ENCODE assay signal across 17 cellular contexts in genomic region chr6:154480144-154480639, GRCh38. TPM values are rescaled to one million over a fixed set of nuclear protein-coding genes. Genes with fewer than 3 reads are reported as not detected.
DNase-seq lines count a peak whose midpoint lies in the region; TF ChIP-seq lines count a peak whose summit lies in the region.
"Had no signal": no experiment of that assay in that cellular context is flagged by ENCODE, and none has a peak within 500 bp of the region (broad histone marks: within the 10 kb centered on the region; RNA-seq: fewer than 3 reads in every experiment).

No MANE protein-coding gene starts in this region.

- H3K27me3 Mint-ChIP-seq in mesothelial cell of epicardium (ENCODE audit: low read depth): no peaks in the 10 kb centered on the region
- H3K27me3 Mint-ChIP-seq in activated T-helper 1 cell treated with anti-CD3 and anti-CD28 coated beads, Interleukin-12 subunit alpha, Interleukin-12 subunit beta, Interleukin-2, Interleukin-4 antibody, amounts not matched to agents 30 ng/mL and 10 ng/mL and 1 ng/mL, durations not matched to agents 14 hours and 24 hours and 36 hours (ENCODE audit: insufficient read depth): peaks cover 3% of the 10 kb centered on the region

- TF ChIP-seq CTCF in mesothelial cell of epicardium (IDR thresholded peaks at IDR 0.05; ENCODE audit: unreplicated experiment) (no peak), tibial artery (IDR thresholded peaks at IDR 0.05) (no peak)

- no peaks in the 10 kb centered on the region for H3K9me3 Mint-ChIP-seq in mesothelial cell of epicardium
- H3K9me3 Mint-ChIP-seq in activated T-helper 1 cell treated with anti-CD3 and anti-CD28 coated beads, Interleukin-12 subunit alpha, Interleukin-12 subunit beta, Interleukin-2, Interleukin-4 antibody, amounts not matched to agents 30 ng/mL and 10 ng/mL and 1 ng/mL, durations not matched to agents 14 hours and 24 hours and 36 hours: no peaks in the 10 kb centered on the region
- H3K9me3 Mint-ChIP-seq: CD4-positive, CD25-positive, alpha-beta regulatory T cell; stimulated activated naive CD8-positive, alpha-beta T cell treated with anti-CD3 and anti-CD28 coated beads, Interleukin-15, Interleukin-2, amounts not matched to agents 100 ng/mL and 50 ng/mL, for 24 hours had no signal

- intact Hi-C loops in tibial artery (cut with DNase I; ENCODE audit: low total_unique reads): no loop called here
- intact Hi-C loops in activated T-helper 1 cell treated with anti-CD3 and anti-CD28 coated beads, Interleukin-12 subunit alpha, Interleukin-12 subunit beta, Interleukin-2, Interleukin-4 antibody, amounts not matched to agents 30 ng/mL and 10 ng/mL and 1 ng/mL, durations not matched to agents 14 hours and 24 hours and 36 hours (cut with micrococcal nuclease): no loop called here

- H3K27me3 ChIP-seq in H7 (ENCODE audit: control insufficient read depth, insufficient read depth, low read length) (no peaks in the 10 kb centered on the region), adipocyte (replicated peaks; ENCODE audit: control insufficient read depth, insufficient read depth, low read length) (no peaks in the 10 kb centered on the region), tibial artery (no peaks in the 10 kb centered on the region)

- H3K36me3 ChIP-seq in H7 (replicated peaks; ENCODE audit: control insufficient read depth, insufficient read depth, low read length) (no peaks in the 10 kb centered on the region), adipocyte (ENCODE audit: control insufficient read depth, insufficient read depth, low read length, severe bottlenecking) (no peaks in the 10 kb centered on the region), tibial artery (no peaks in the 10 kb centered on the region)

- H3K9me3 ChIP-seq in adipocyte (ENCODE audit: control insufficient read depth, low read length) (no peaks in the 10 kb centered on the region), tibial artery (no peaks in the 10 kb centered on the region)

- H3K4me1 Mint-ChIP-seq in mesothelial cell of epicardium: peaks cover 54% of the 10 kb centered on the region
- no peaks in the 10 kb centered on the region for H3K4me1 Mint-ChIP-seq in activated T-helper 1 cell treated with anti-CD3 and anti-CD28 coated beads, Interleukin-12 subunit alpha, Interleukin-12 subunit beta, Interleukin-2, Interleukin-4 antibody, amounts not matched to agents 30 ng/mL and 10 ng/mL and 1 ng/mL, durations not matched to agents 14 hours and 24 hours and 36 hours (ENCODE audit: low read depth)
- H3K4me1 Mint-ChIP-seq: CD4-positive, CD25-positive, alpha-beta regulatory T cell had no signal

- H3K36me3 Mint-ChIP-seq in mesothelial cell of epicardium: peaks cover 2% of the 10 kb centered on the region
- H3K36me3 Mint-ChIP-seq in activated T-helper 1 cell treated with anti-CD3 and anti-CD28 coated beads, Interleukin-12 subunit alpha, Interleukin-12 subunit beta, Interleukin-2, Interleukin-4 antibody, amounts not matched to agents 30 ng/mL and 10 ng/mL and 1 ng/mL, durations not matched to agents 14 hours and 24 hours and 36 hours (ENCODE audit: low read depth): no peaks in the 10 kb centered on the region
- H3K36me3 Mint-ChIP-seq: CD4-positive, CD25-positive, alpha-beta regulatory T cell had no signal

- H3K4me1 ChIP-seq in adipocyte (ENCODE audit: control insufficient read depth, insufficient read depth, low read length): peaks cover 39% of the 10 kb centered on the region
- H3K4me1 ChIP-seq in tibial artery: peaks cover 0 to 91% (median 26%) of the 10 kb centered on the region in 4 donors

- no peak overlapping the region for H3K4me3 ChIP-seq in H7 (ENCODE audit: insufficient read depth, low read depth, low read length)
- H3K4me3 ChIP-seq in adipocyte (ENCODE audit: low read length): peak overlapping the region; percentile 71
- peak overlapping the region; percentile 4 to 30 for H3K4me3 ChIP-seq in tibial artery

- H3K4me3 Mint-ChIP-seq in mesothelial cell of epicardium: peak overlapping the region; percentile 62
- no peak overlapping the region for H3K4me3 Mint-ChIP-seq in activated T-helper 1 cell treated with anti-CD3 and anti-CD28 coated beads, Interleukin-12 subunit alpha, Interleukin-12 subunit beta, Interleukin-2, Interleukin-4 antibody, amounts not matched to agents 30 ng/mL and 10 ng/mL and 1 ng/mL, durations not matched to agents 14 hours and 24 hours and 36 hours
- H3K4me3 Mint-ChIP-seq: CD4-positive, CD25-positive, alpha-beta regulatory T cell; stimulated activated naive CD8-positive, alpha-beta T cell treated with anti-CD3 and anti-CD28 coated beads, Interleukin-15, Interleukin-2, amounts not matched to agents 100 ng/mL and 50 ng/mL, for 24 hours had no signal

- peak overlapping the region; percentile 71 for H3K27ac ChIP-seq in tibial artery
- H3K27ac ChIP-seq: parathyroid adenoma had no signal

- DNase-seq in H7 (peak; percentile 61), adipocyte (ENCODE audit: low read depth) (no peak), mesothelial cell of epicardium (ENCODE audit: low spot score in 2 of 2, unreplicated experiment in 2 of 2) (no peak), tibial artery (no peak), NCI-H1417 treated with DMSO at 0.1 percent for 48 hours (lab: John Stamatoyannopoulos, UW) (no peak)
- DNase-seq in activated effector memory CD4-positive, alpha-beta T cell treated with Interleukin-2 at 50 U/mL for 16 hours: no peak
- no peak for DNase-seq in activated T-helper 1 cell treated with anti-CD3 and anti-CD28 coated beads, Interleukin-12 subunit alpha, Interleukin-12 subunit beta, Interleukin-2, Interleukin-4 antibody, amounts not matched to agents 30 ng/mL and 10 ng/mL and 1 ng/mL, durations not matched to agents 14 hours and 24 hours and 36 hours (ENCODE audit: low spot score)
- DNase-seq: activated CD4-positive, alpha-beta T cell treated with anti-CD3 and anti-CD28 coated beads, Interleukin-2, amount 50 U/mL, for 4 hours; amniotic stem cell; CD4-positive, CD25-positive, alpha-beta regulatory T cell; cortex of kidney; erythroblast; NCI-H1436 treated with DMSO at 0.1 percent for 48 hours; NCI-H446; stimulated activated CD4-positive, alpha-beta T cell treated with anti-CD3 and anti-CD28 coated beads, Interleukin-15, amount 100 ng/mL, for 24 hours had no signal

- peak overlapping the region; percentile 98 for H3K27ac Mint-ChIP-seq in mesothelial cell of epicardium
- H3K27ac Mint-ChIP-seq in activated T-helper 1 cell treated with anti-CD3 and anti-CD28 coated beads, Interleukin-12 subunit alpha, Interleukin-12 subunit beta, Interleukin-2, Interleukin-4 antibody, amounts not matched to agents 30 ng/mL and 10 ng/mL and 1 ng/mL, durations not matched to agents 14 hours and 24 hours and 36 hours: no peak overlapping the region
- H3K27ac Mint-ChIP-seq: CD4-positive, CD25-positive, alpha-beta regulatory T cell; stimulated activated naive CD8-positive, alpha-beta T cell treated with anti-CD3 and anti-CD28 coated beads, Interleukin-15, Interleukin-2, amounts not matched to agents 100 ng/mL and 50 ng/mL, for 24 hours had no signal

- peak overlapping the region; percentile 71 for H3K9ac ChIP-seq in adipocyte (ENCODE audit: low read length)
- H3K9ac ChIP-seq: parathyroid adenoma had no signal

RNA-seq across cellular contexts. Expression of gene CNKSR3, which starts 30.3 kb away (rescaled TPM):
- 8.7 and 8.8 TPM in 2 replicates for total RNA-seq in H7 (2014; rRNA removed; shearing (Covaris generic))
- 12.9 to 13.4 TPM (median 13.3 TPM) in 3 replicates for total RNA-seq in mesothelial cell of epicardium
- not detected in 2 replicates for total RNA-seq in activated T-helper 1 cell treated with anti-CD3 and anti-CD28 coated beads, Interleukin-12 subunit alpha, Interleukin-12 subunit beta, Interleukin-2, Interleukin-4 antibody, amounts not matched to agents 30 ng/mL and 10 ng/mL and 1 ng/mL, durations not matched to agents 14 hours and 24 hours and 36 hours
